In genomic region chr3:37601832-37602231, GRCh38 we compare ENCODE assay signal across 1 cellular context.
TF ChIP-seq lines count a peak whose summit lies in the region.

No MANE protein-coding gene starts in this region.

TF ChIP-seq in GM23338, 12 proteins besides CTCF, POLR2A, EP300 and RAD21:
- TF ChIP-seq ETS1 (IDR thresholded peaks at IDR 0.05), result no peak
